In genomic region chr16:58012481-58012880, GRCh38 we compare ENCODE assay signal across 21 cellular contexts. TPM values are rescaled to one million over a fixed set of nuclear protein-coding genes. Genes with fewer than 3 reads are reported as not detected.
"Had no signal": no experiment of that assay in that cellular context is flagged by ENCODE, and none has a peak within 500 bp of the region (broad histone marks: within the 10 kb centered on the region; RNA-seq: fewer than 3 reads in every experiment).

No MANE protein-coding gene starts in this region.

- DNase-seq: activated B cell treated with CpG ODN at 0.5 μM for 24 hours; activated CD4-positive, alpha-beta memory T cell treated with anti-CD3 and anti-CD28 coated beads, Interleukin-2, amount 10 ng/mL, durations not matched to agents 7 days and 5 days; activated CD4-positive, alpha-beta T cell treated with anti-CD3 and anti-CD28 coated beads for 4 hours; activated CD8-positive, alpha-beta memory T cell treated with anti-CD3 and anti-CD28 coated beads, Interleukin-2, amount 10 ng/mL, durations not matched to agents 7 days and 5 days; activated naive CD4-positive, alpha-beta T cell; activated naive CD8-positive, alpha-beta T cell treated with anti-CD3 and anti-CD28 coated beads, Interleukin-2, amount 10 ng/mL, durations not matched to agents 7 days and 5 days; amygdala; body of pancreas; central memory CD4-positive, alpha-beta T cell; gastrocnemius medialis; occipital lobe; retina; SK-N-SH; stimulated activated naive CD8-positive, alpha-beta T cell treated with anti-CD3 and anti-CD28 coated beads, Interleukin-15, amount 100 ng/mL, for 72 hours; transverse colon had no signal

- H3K27me3 ChIP-seq: body of pancreas, gastrocnemius medialis, left lung, suprapubic skin, transverse colon had no signal

- H3K27me3 Mint-ChIP-seq: activated B cell treated with CpG ODN at 0.5 μM for 24 hours; activated CD4-positive, alpha-beta memory T cell treated with anti-CD3 and anti-CD28 coated beads, Interleukin-2, amount 10 ng/mL, durations not matched to agents 7 days and 5 days; activated CD8-positive, alpha-beta memory T cell treated with anti-CD3 and anti-CD28 coated beads, Interleukin-2, amount 10 ng/mL, durations not matched to agents 7 days and 5 days; activated naive CD8-positive, alpha-beta T cell treated with anti-CD3 and anti-CD28 coated beads, Interleukin-2, amount 10 ng/mL, durations not matched to agents 7 days and 5 days; memory B cell; stimulated activated naive CD8-positive, alpha-beta T cell treated with anti-CD3 and anti-CD28 coated beads, Interleukin-15, amount 100 ng/mL, for 72 hours had no signal

- H3K4me3 Mint-ChIP-seq: activated B cell treated with CpG ODN at 0.5 μM for 24 hours; activated CD4-positive, alpha-beta memory T cell treated with anti-CD3 and anti-CD28 coated beads, Interleukin-2, amount 10 ng/mL, durations not matched to agents 7 days and 5 days; activated CD8-positive, alpha-beta memory T cell treated with anti-CD3 and anti-CD28 coated beads, Interleukin-2, amount 10 ng/mL, durations not matched to agents 7 days and 5 days; activated naive CD8-positive, alpha-beta T cell treated with anti-CD3 and anti-CD28 coated beads, Interleukin-2, amount 10 ng/mL, durations not matched to agents 7 days and 5 days; memory B cell; nephron; stimulated activated naive CD8-positive, alpha-beta T cell treated with anti-CD3 and anti-CD28 coated beads, Interleukin-15, amount 100 ng/mL, for 72 hours; T-helper 2 cell treated with Interferon-gamma antibody and Interleukin-4, amounts not matched to agents 5 μg/mL and 100 μg/mL, for 36 hours had no signal

- ATAC-seq: activated CD8-positive, alpha-beta memory T cell treated with anti-CD3 and anti-CD28 coated beads, Interleukin-2, amount 10 ng/mL, durations not matched to agents 7 days and 5 days; body of pancreas; esophagus mucosa; gastrocnemius medialis; left lung; stimulated activated naive CD8-positive, alpha-beta T cell treated with anti-CD3 and anti-CD28 coated beads, Interleukin-15, amount 100 ng/mL, for 72 hours had no signal

- H3K27ac Mint-ChIP-seq: activated B cell treated with CpG ODN at 0.5 μM for 24 hours; activated CD4-positive, alpha-beta memory T cell treated with anti-CD3 and anti-CD28 coated beads, Interleukin-2, amount 10 ng/mL, durations not matched to agents 7 days and 5 days; activated CD8-positive, alpha-beta memory T cell treated with anti-CD3 and anti-CD28 coated beads, Interleukin-2, amount 10 ng/mL, durations not matched to agents 7 days and 5 days; activated naive CD8-positive, alpha-beta T cell treated with anti-CD3 and anti-CD28 coated beads, Interleukin-2, amount 10 ng/mL, durations not matched to agents 7 days and 5 days; memory B cell; nephron; T-helper 2 cell treated with Interferon-gamma antibody and Interleukin-4, amounts not matched to agents 5 μg/mL and 100 μg/mL, for 36 hours had no signal

- H3K27ac ChIP-seq: body of pancreas, gastrocnemius medialis, left lung, suprapubic skin, transverse colon had no signal

- H3K9me3 Mint-ChIP-seq: activated B cell treated with CpG ODN at 0.5 μM for 24 hours; activated CD4-positive, alpha-beta memory T cell treated with anti-CD3 and anti-CD28 coated beads, Interleukin-2, amount 10 ng/mL, durations not matched to agents 7 days and 5 days; activated naive CD8-positive, alpha-beta T cell treated with anti-CD3 and anti-CD28 coated beads, Interleukin-2, amount 10 ng/mL, durations not matched to agents 7 days and 5 days; memory B cell; nephron; stimulated activated naive CD8-positive, alpha-beta T cell treated with anti-CD3 and anti-CD28 coated beads, Interleukin-15, amount 100 ng/mL, for 72 hours; T-helper 2 cell treated with Interferon-gamma antibody and Interleukin-4, amounts not matched to agents 5 μg/mL and 100 μg/mL, for 36 hours had no signal

- H3K4me1 ChIP-seq: gastrocnemius medialis, left lung, suprapubic skin, transverse colon had no signal

- H3K4me3 ChIP-seq: body of pancreas, gastrocnemius medialis, left lung, suprapubic skin, transverse colon had no signal

- H3K9me3 ChIP-seq: body of pancreas, gastrocnemius medialis, left lung, SK-N-SH, suprapubic skin, transverse colon had no signal

- H3K4me2 ChIP-seq: SK-N-SH had no signal

- H3K9ac ChIP-seq: SK-N-SH had no signal

- H3K4me1 Mint-ChIP-seq: activated B cell treated with CpG ODN at 0.5 μM for 24 hours; activated CD4-positive, alpha-beta memory T cell treated with anti-CD3 and anti-CD28 coated beads, Interleukin-2, amount 10 ng/mL, durations not matched to agents 7 days and 5 days; activated CD8-positive, alpha-beta memory T cell treated with anti-CD3 and anti-CD28 coated beads, Interleukin-2, amount 10 ng/mL, durations not matched to agents 7 days and 5 days; memory B cell; stimulated activated naive CD8-positive, alpha-beta T cell treated with anti-CD3 and anti-CD28 coated beads, Interleukin-15, amount 100 ng/mL, for 72 hours had no signal

RNA-seq across cellular contexts. Expression of gene CNGB1, which starts 41.6 kb away (rescaled TPM):
- total RNA-seq: activated B cell treated with CpG ODN at 0.5 μM for 24 hours; activated CD4-positive, alpha-beta memory T cell treated with anti-CD3 and anti-CD28 coated beads, Interleukin-2, amount 10 ng/mL, durations not matched to agents 7 days and 5 days; activated CD8-positive, alpha-beta memory T cell treated with anti-CD3 and anti-CD28 coated beads, Interleukin-2, amount 10 ng/mL, durations not matched to agents 7 days and 5 days; activated naive CD8-positive, alpha-beta T cell treated with anti-CD3 and anti-CD28 coated beads, Interleukin-2, amount 10 ng/mL, durations not matched to agents 7 days and 5 days; body of pancreas; gastrocnemius medialis; occipital lobe had no signal
